In the genomic region with DNA sequence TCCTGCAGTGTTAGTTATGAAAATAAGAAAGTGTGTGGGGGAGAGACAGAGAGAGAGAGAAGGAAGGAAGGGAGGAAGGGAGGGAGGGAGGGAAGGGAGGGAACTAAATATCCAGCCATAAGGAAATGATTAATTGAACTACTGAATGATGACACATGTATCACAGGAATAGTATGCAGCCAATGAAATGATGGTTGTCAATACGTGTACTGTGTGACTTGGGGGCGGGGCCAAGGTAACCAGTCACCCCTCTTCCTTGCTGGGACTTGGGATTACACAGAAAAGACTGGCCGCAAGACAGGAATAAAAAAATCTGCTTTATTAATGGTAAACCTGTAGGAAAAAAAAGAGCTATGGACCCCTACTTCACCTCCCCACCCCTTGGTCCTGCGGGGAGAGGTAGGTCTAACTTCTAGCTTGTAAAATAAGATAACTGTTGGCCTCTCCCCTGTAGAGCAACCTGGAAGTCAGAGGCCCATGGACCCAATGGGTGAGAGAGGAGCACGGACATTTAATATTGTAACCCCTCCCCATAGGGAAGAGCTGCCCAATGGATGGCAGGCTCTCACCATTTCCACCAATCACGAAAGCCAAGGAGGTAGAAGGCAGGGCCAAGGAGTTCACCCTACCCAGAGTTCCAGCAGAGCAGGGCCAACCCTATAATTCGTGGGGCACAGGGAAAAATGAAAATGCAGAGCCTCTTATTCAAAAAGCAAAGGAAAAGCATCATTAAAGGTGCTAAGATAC, we compare ENCODE assay signal across 1 cellular context.
A peak's percentile ranks its signal among the peaks of the same experiment; 100 is the strongest.
TF ChIP-seq lines count a peak whose summit lies in the region.

No MANE protein-coding gene starts in this region.

TF ChIP-seq in H1, 55 proteins besides CTCF, POLR2A, EP300 and RAD21:
- TF ChIP-seq NANOG (IDR thresholded peaks at IDR 0.05; ENCODE audit: insufficient read depth, low read depth, low read length, poor library complexity, severe bottlenecking), result no peak
- TF ChIP-seq MAX (IDR thresholded peaks at IDR 0.05), result no peak
- 0 out of 2 replicates have a peak, but pooled peaks have one; percentile 43 for TF ChIP-seq SP1 (IDR thresholded peaks at IDR 0.05; ENCODE audit: low read depth, low read length)
- TF ChIP-seq CEBPB (IDR thresholded peaks at IDR 0.05; ENCODE audit: low read depth, low read length), result no peak
- no peak for TF ChIP-seq CHD7 (IDR thresholded peaks at IDR 0.05; ENCODE audit: insufficient replicate concordance, low read length)
- no peak for TF ChIP-seq SP4 (IDR thresholded peaks at IDR 0.05; ENCODE audit: low read length)
